ENCODE assay signal across 32 cellular contexts in the genomic region with DNA sequence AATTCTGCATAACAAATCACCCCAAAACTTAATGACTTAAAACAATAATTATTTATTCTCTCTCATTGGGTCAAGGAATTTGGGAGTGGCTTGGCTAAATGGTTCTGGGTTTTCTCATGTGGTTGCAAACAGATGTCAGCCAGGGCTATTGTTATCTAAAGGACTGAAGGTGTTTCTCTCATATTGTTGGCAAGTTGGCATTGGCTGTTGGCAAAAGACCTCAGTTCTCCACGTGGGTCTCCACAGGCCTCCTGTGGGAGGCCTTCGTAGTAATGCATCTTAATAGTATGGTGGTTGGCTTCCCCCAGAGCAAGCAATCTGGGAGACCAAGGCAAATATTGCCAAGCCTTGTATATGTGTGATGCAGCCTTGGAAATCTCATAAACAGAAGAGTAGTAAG. TPM values are rescaled to one million over a fixed set of nuclear protein-coding genes. Genes with fewer than 3 reads are reported as not detected.
"Had no signal": no experiment of that assay in that cellular context is flagged by ENCODE, and none has a peak within 500 bp of the region (broad histone marks: within the 10 kb centered on the region; RNA-seq: fewer than 3 reads in every experiment).

No MANE protein-coding gene starts in this region.

- H3K9me3 ChIP-seq: adrenal gland, body of pancreas, breast epithelium, Peyer's patch had no signal

- H3K4me1 ChIP-seq: adrenal gland, body of pancreas, breast epithelium, Peyer's patch had no signal

- H3K27ac Mint-ChIP-seq: activated CD4-positive, alpha-beta T cell treated with anti-CD3 and anti-CD28 coated beads, Interleukin-2, amount 10 ng/mL, durations not matched to agents 24 days and 14 days; activated CD8-positive, alpha-beta T cell treated with anti-CD3 and anti-CD28 coated beads for 36 hours; activated naive CD4-positive, alpha-beta T cell treated with anti-CD3 and anti-CD28 coated beads for 36 hours; activated naive CD4-positive, alpha-beta T cell treated with anti-CD3 and anti-CD28 coated beads, Interleukin-2, amount 50 U/mL, for 72 hours; activated T-cell treated with anti-CD3 and anti-CD28 coated beads, Interleukin-2, amount 50 U/mL, for 72 hours; activated T-helper 17 cell treated with anti-CD3 and anti-CD28 coated beads, Interleukin-2, amount 50 U/mL, for 72 hours had no signal

- H3K36me3 Mint-ChIP-seq: activated naive CD4-positive, alpha-beta T cell treated with anti-CD3 and anti-CD28 coated beads, Interleukin-2, amount 50 U/mL, for 72 hours had no signal

- H3K9me3 Mint-ChIP-seq: activated CD4-positive, alpha-beta T cell treated with anti-CD3 and anti-CD28 coated beads, Interleukin-2, amount 10 ng/mL, durations not matched to agents 24 days and 14 days; activated naive CD4-positive, alpha-beta T cell treated with anti-CD3 and anti-CD28 coated beads for 36 hours; activated T-helper 17 cell treated with anti-CD3 and anti-CD28 coated beads, Interleukin-2, amount 50 U/mL, for 72 hours had no signal

- ATAC-seq: activated CD8-positive, alpha-beta T cell treated with anti-CD3 and anti-CD28 coated beads for 36 hours; activated naive CD4-positive, alpha-beta T cell treated with anti-CD3 and anti-CD28 coated beads, Interleukin-2, amount 50 U/mL, for 72 hours; activated T-cell treated with anti-CD3 and anti-CD28 coated beads, Interleukin-2, amount 50 U/mL, for 72 hours; activated T-helper 17 cell treated with anti-CD3 and anti-CD28 coated beads, Interleukin-2, amount 50 U/mL, for 72 hours; body of pancreas; K562; PC-3 had no signal

- H3K4me3 ChIP-seq: adrenal gland, body of pancreas, breast epithelium, K562, Peyer's patch had no signal

- H3K27me3 ChIP-seq: adrenal gland, body of pancreas, breast epithelium, Peyer's patch had no signal

- H3K27ac ChIP-seq: adrenal gland, body of pancreas, breast epithelium, Peyer's patch had no signal

- DNase-seq: activated CD4-positive, alpha-beta T cell treated with anti-CD3 and anti-CD28 coated beads, Interleukin-2, amount 10 ng/mL, durations not matched to agents 24 days and 14 days; activated CD4-positive, alpha-beta T cell treated with anti-CD3 and anti-CD28 coated beads, Interleukin-2, amount 50 U/mL, for 4 hours; activated CD8-positive, alpha-beta T cell treated with anti-CD3 and anti-CD28 coated beads for 36 hours; activated gamma-delta T cell treated with Interleukin-2 at 50 U/mL for 16 hours; activated naive CD4-positive, alpha-beta T cell treated with anti-CD3 and anti-CD28 coated beads for 36 hours; activated T-cell treated with anti-CD3 and anti-CD28 coated beads, Interleukin-2, amount 50 U/mL, for 1 hour; activated T-cell treated with anti-CD3 and anti-CD28 coated beads, Interleukin-2, amount 50 U/mL, for 72 hours; adrenal gland; body of pancreas; caudate nucleus; cerebellar nuclear complex; NCI-H1105; NCI-H1417 treated with DMSO at 0.1 percent for 48 hours; NCI-H187 treated with DMSO at 0.1 percent for 48 hours; NCI-H2081; NCI-H2171 treated with DMSO at 0.1 percent for 48 hours; NCI-H226; NCI-H446 treated with DMSO at 0.1 percent for 48 hours; NCI-H524; NK-92 treated with Interleukin-12 subunit alpha and Interleukin-12 subunit beta, amount 100 ng/mL, for 24 hours; PC-3; Peyer's patch; RPMI8226; SW 1271; T-helper 1 cell; T-helper 2 cell; T1000 had no signal

- H3K4me3 Mint-ChIP-seq: activated CD4-positive, alpha-beta T cell treated with anti-CD3 and anti-CD28 coated beads, Interleukin-2, amount 10 ng/mL, durations not matched to agents 24 days and 14 days; activated CD8-positive, alpha-beta T cell treated with anti-CD3 and anti-CD28 coated beads for 36 hours; activated naive CD4-positive, alpha-beta T cell treated with anti-CD3 and anti-CD28 coated beads for 36 hours; activated T-cell treated with anti-CD3 and anti-CD28 coated beads, Interleukin-2, amount 50 U/mL, for 72 hours; activated T-helper 17 cell treated with anti-CD3 and anti-CD28 coated beads, Interleukin-2, amount 50 U/mL, for 72 hours had no signal

- H3K36me3 ChIP-seq: adrenal gland, breast epithelium, Peyer's patch had no signal

- H3K4me1 Mint-ChIP-seq: activated CD4-positive, alpha-beta T cell treated with anti-CD3 and anti-CD28 coated beads, Interleukin-2, amount 10 ng/mL, durations not matched to agents 24 days and 14 days; activated T-helper 17 cell treated with anti-CD3 and anti-CD28 coated beads, Interleukin-2, amount 50 U/mL, for 72 hours had no signal

RNA-seq across cellular contexts. Expression of a gene that starts 14.4 kb away (rescaled TPM):
- total RNA-seq: activated CD4-positive, alpha-beta T cell treated with anti-CD3 and anti-CD28 coated beads, Interleukin-2, amount 10 ng/mL, durations not matched to agents 24 days and 14 days; activated CD8-positive, alpha-beta T cell treated with anti-CD3 and anti-CD28 coated beads for 36 hours; K562; MCF 10A had no signal
- polyA plus RNA-seq: K562 had no signal
